In the genomic region with DNA sequence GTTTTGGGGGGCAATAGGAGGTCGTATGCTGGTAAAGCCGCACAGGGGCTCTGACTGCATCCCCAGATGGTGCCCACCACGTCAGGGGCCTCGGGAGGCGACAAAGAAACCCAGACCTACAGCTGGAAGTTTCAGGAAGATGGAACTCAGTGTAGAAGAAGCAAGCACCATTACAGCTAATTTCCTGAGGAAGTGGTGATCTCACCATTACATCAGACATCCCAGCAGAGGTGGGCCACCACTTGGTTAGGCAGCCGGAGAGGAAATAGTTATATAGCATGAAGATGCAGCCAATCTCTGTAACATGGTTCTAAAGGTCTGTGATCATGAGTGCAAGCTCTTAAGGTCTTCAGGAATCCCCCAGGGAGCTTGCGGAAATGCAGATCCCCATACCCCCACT, we compare ENCODE assay signal across 1 cellular context.
TF ChIP-seq lines count a peak whose summit lies in the region.

No MANE protein-coding gene starts in this region.

TF ChIP-seq in K562, 482 proteins besides CTCF, POLR2A, EP300 and RAD21:
- TF ChIP-seq, protein P1, sequence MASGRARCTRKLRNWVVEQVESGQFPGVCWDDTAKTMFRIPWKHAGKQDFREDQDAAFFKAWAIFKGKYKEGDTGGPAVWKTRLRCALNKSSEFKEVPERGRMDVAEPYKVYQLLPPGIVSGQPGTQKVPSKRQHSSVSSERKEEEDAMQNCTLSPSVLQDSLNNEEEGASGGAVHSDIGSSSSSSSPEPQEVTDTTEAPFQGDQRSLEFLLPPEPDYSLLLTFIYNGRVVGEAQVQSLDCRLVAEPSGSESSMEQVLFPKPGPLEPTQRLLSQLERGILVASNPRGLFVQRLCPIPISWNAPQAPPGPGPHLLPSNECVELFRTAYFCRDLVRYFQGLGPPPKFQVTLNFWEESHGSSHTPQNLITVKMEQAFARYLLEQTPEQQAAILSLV (tag; IDR thresholded peaks at IDR 0.05): no peak
- TF ChIP-seq ATF3 (IDR thresholded peaks at IDR 0.05) (peak; percentile 50; the same call in 1 of the 2 replicates), ATF3 (CRISPR knock-in tag; conservative IDR thresholded peaks at IDR 0.05) (no peak)
